ENCODE assay signal across 29 cellular contexts in the genomic region with DNA sequence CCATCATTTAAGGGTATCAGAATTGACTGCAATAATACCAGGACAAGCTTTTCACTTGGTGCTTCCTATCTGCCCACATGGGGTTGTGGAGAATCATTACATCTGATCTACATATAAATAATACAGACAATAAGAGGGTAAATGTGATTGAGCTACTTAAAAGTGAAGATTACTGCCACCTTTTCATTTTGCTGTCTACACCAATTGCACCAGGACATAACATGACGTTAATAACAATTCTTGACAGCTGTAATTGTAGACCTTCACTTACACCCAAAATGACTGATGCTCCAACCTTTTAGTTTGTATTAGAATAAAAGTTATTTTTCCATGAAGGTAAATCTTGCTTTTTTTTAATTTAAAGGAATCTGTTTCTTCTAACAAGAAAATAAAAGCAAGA.
"Had no signal": no experiment of that assay in that cellular context is flagged by ENCODE, and none has a peak within 500 bp of the region (broad histone marks: within the 10 kb centered on the region; RNA-seq: fewer than 3 reads in every experiment).

No MANE protein-coding gene starts in this region.

- H3K27me3 Mint-ChIP-seq: naive B cell; natural killer cell treated with Interleukin-12 subunit alpha and Interleukin-12 subunit beta and Interleukin-15 and Interleukin-18, amount 100 ng/mL, for 72 hours; stimulated activated naive CD8-positive, alpha-beta T cell treated with anti-CD3 and anti-CD28 coated beads, Interleukin-15, Interleukin-2, amounts not matched to agents 100 ng/mL and 50 ng/mL, for 24 hours had no signal

- H3K27ac Mint-ChIP-seq: immature natural killer cell; mesothelial cell of epicardium; naive B cell; natural killer cell treated with Interleukin-12 subunit alpha and Interleukin-12 subunit beta and Interleukin-15 and Interleukin-18, amount 100 ng/mL, for 72 hours; stimulated activated effector memory CD8-positive, alpha-beta T cell treated with anti-CD3 and anti-CD28 coated beads, Interleukin-12 subunit alpha, Interleukin-12 subunit beta, amount 100 ng/mL, for 72 hours; stimulated activated naive CD8-positive, alpha-beta T cell treated with anti-CD3 and anti-CD28 coated beads, Interleukin-15, Interleukin-2, amounts not matched to agents 100 ng/mL and 50 ng/mL, for 24 hours had no signal

- H3K4me3 Mint-ChIP-seq: immature natural killer cell; mesothelial cell of epicardium; naive B cell; natural killer cell treated with Interleukin-12 subunit alpha and Interleukin-12 subunit beta and Interleukin-15 and Interleukin-18, amount 100 ng/mL, for 72 hours; neural crest cell; stimulated activated effector memory CD8-positive, alpha-beta T cell treated with anti-CD3 and anti-CD28 coated beads, Interleukin-12 subunit alpha, Interleukin-12 subunit beta, amount 100 ng/mL, for 72 hours; stimulated activated naive CD8-positive, alpha-beta T cell treated with anti-CD3 and anti-CD28 coated beads, Interleukin-15, Interleukin-2, amounts not matched to agents 100 ng/mL and 50 ng/mL, for 24 hours had no signal

- H3K4me3 ChIP-seq: lung, pancreas, spleen, suprapubic skin, thoracic aorta, tibial artery, upper lobe of right lung had no signal

- FAIRE-seq: pancreas, small intestine, urothelium cell line had no signal

- H3K27me3 ChIP-seq: pancreas, spleen, suprapubic skin, tibial artery, upper lobe of right lung had no signal

- H3K4me1 ChIP-seq: pancreas, spleen, suprapubic skin, upper lobe of right lung had no signal

- H3K4me1 Mint-ChIP-seq: immature natural killer cell; mesothelial cell of epicardium; naive B cell; neural crest cell; stimulated activated effector memory CD8-positive, alpha-beta T cell treated with anti-CD3 and anti-CD28 coated beads, Interleukin-12 subunit alpha, Interleukin-12 subunit beta, amount 100 ng/mL, for 72 hours had no signal

- DNase-seq: head of caudate nucleus; hypothalamus; immature natural killer cell; islet precursor cell; left cardiac atrium; mesendoderm; naive B cell; nucleus accumbens; pancreas; posterior cingulate gyrus; right cardiac atrium; small intestine; spleen; stimulated activated CD4-positive, alpha-beta T cell treated with anti-CD3 and anti-CD28 coated beads, Interleukin-4, amount 100 ng/mL, for 24 hours; stimulated activated naive CD4-positive, alpha-beta T cell; tibial artery; trophoblast cell; upper lobe of right lung had no signal

- H3K9me3 ChIP-seq: pancreas, spleen, suprapubic skin, thoracic aorta, tibial artery, upper lobe of right lung had no signal

- H3K36me3 ChIP-seq: suprapubic skin, thoracic aorta, tibial artery, upper lobe of right lung had no signal

- H3K27ac ChIP-seq: pancreas, spleen, suprapubic skin, upper lobe of right lung had no signal

- H3K9me3 Mint-ChIP-seq: neural crest cell had no signal

- H3K36me3 Mint-ChIP-seq: mesothelial cell of epicardium; stimulated activated effector memory CD8-positive, alpha-beta T cell treated with anti-CD3 and anti-CD28 coated beads, Interleukin-12 subunit alpha, Interleukin-12 subunit beta, amount 100 ng/mL, for 72 hours had no signal

- ATAC-seq: left lobe of liver; natural killer cell treated with Interleukin-12 subunit alpha and Interleukin-12 subunit beta and Interleukin-15 and Interleukin-18, amount 100 ng/mL, for 72 hours; pancreas; sciatic nerve; stimulated activated effector memory CD8-positive, alpha-beta T cell treated with anti-CD3 and anti-CD28 coated beads, Interleukin-12 subunit alpha, Interleukin-12 subunit beta, amount 100 ng/mL, for 72 hours; upper lobe of right lung had no signal
